16 cellular contexts compared by ENCODE assay signal in genomic region chr10:110576220-110576619, GRCh38. TPM values are rescaled to one million over a fixed set of nuclear protein-coding genes. Genes with fewer than 3 reads are reported as not detected.
DNase-seq lines count a peak whose midpoint lies in the region; ATAC-seq and TF ChIP-seq lines count a peak whose summit lies in the region.
"Had no signal": no experiment of that assay in that cellular context is flagged by ENCODE, and none has a peak within 500 bp of the region (broad histone marks: within the 10 kb centered on the region; RNA-seq: fewer than 3 reads in every experiment).

No MANE protein-coding gene starts in this region.

- POLR2A ChIA-PET in GM10248 (lab: Yijun Ruan, JAX) = no interaction called here

- no peak for DNase-seq in activated naive CD4-positive, alpha-beta T cell treated with anti-CD3 and anti-CD28 coated beads, Interleukin-2, amount 50 U/mL, for 72 hours (ENCODE audit: low spot score in 2 of 2)
- no peak for DNase-seq in activated naive CD4-positive, alpha-beta T cell treated with anti-CD3 and anti-CD28 coated beads, Interleukin-2, amount 10 ng/mL, durations not matched to agents 7 days and 5 days
- DNase-seq in T-helper 17 cell = no peak
- peak; percentile 90 for DNase-seq in fibroblast of mammary gland (ENCODE audit: low read depth)
- no peak for DNase-seq in stimulated activated effector memory CD8-positive, alpha-beta T cell treated with anti-CD3 and anti-CD28 coated beads, Interleukin-12 subunit alpha, Interleukin-12 subunit beta, amount 100 ng/mL, for 72 hours (ENCODE audit: low spot score in 2 of 2)
- no peak for DNase-seq in GM10248 (ENCODE audit: extremely low spot score)
- no peak for DNase-seq in tibial nerve (ENCODE audit: low spot score in 2 of 2)
- no peak for DNase-seq in DMS53 (lab: John Stamatoyannopoulos, UW)
- DNase-seq: activated CD8-positive, alpha-beta memory T cell treated with anti-CD3 and anti-CD28 coated beads, Interleukin-2, amount 10 ng/mL, durations not matched to agents 7 days and 5 days; DMS79; H9; NCI-H526 had no signal

- peaks cover 0 to 39% (median 13%) of the 10 kb centered on the region in 3 donors for H3K36me3 ChIP-seq in tibial nerve

- no peak for TF ChIP-seq CTCF in fibroblast of mammary gland (conservative IDR thresholded peaks at IDR 0.05; ENCODE audit: control insufficient read depth, insufficient read depth, low read depth, low read length)
- no peak for TF ChIP-seq CTCF in GM10248 (IDR thresholded peaks at IDR 0.05; ENCODE audit: control extremely low read depth, extremely low read depth, low read depth, missing control alignments)
- no peak for TF ChIP-seq CTCF in tibial nerve (IDR thresholded peaks at IDR 0.05)

- peaks cover 0 to 30% (median 6%) of the 10 kb centered on the region in 4 donors for H3K4me1 ChIP-seq in tibial nerve
- H3K4me1 ChIP-seq: parathyroid adenoma had no signal

- WGBS in tibial nerve, 2 donors = 54 to 57% methylated on average over 5 of the region's 5 CpGs

- no peaks in the 10 kb centered on the region for H3K9me3 ChIP-seq in T-helper 17 cell (ENCODE audit: control insufficient read depth, low read length, poor library complexity, severe bottlenecking)
- H3K9me3 ChIP-seq in tibial nerve = no peaks in the 10 kb centered on the region

- peaks cover 31% of the 10 kb centered on the region for H3K4me1 Mint-ChIP-seq in activated naive CD4-positive, alpha-beta T cell treated with anti-CD3 and anti-CD28 coated beads, Interleukin-2, amount 10 ng/mL, durations not matched to agents 7 days and 5 days
- H3K4me1 Mint-ChIP-seq in T-helper 17 cell = peaks cover 21% of the 10 kb centered on the region
- H3K4me1 Mint-ChIP-seq in stimulated activated effector memory CD8-positive, alpha-beta T cell treated with anti-CD3 and anti-CD28 coated beads, Interleukin-12 subunit alpha, Interleukin-12 subunit beta, amount 100 ng/mL, for 72 hours = peaks cover 35% of the 10 kb centered on the region

- peaks cover 6 to 20% of the 10 kb centered on the region in 2 donors for H3K36me3 Mint-ChIP-seq in activated naive CD4-positive, alpha-beta T cell treated with anti-CD3 and anti-CD28 coated beads, Interleukin-2, amount 50 U/mL, for 72 hours
- peaks cover 60% of the 10 kb centered on the region for H3K36me3 Mint-ChIP-seq in activated naive CD4-positive, alpha-beta T cell treated with anti-CD3 and anti-CD28 coated beads, Interleukin-2, amount 10 ng/mL, durations not matched to agents 7 days and 5 days
- H3K36me3 Mint-ChIP-seq in T-helper 17 cell (ENCODE audit: low read depth) = peaks cover 4% of the 10 kb centered on the region
- H3K36me3 Mint-ChIP-seq in stimulated activated effector memory CD8-positive, alpha-beta T cell treated with anti-CD3 and anti-CD28 coated beads, Interleukin-12 subunit alpha, Interleukin-12 subunit beta, amount 100 ng/mL, for 72 hours = peaks cover 94% of the 10 kb centered on the region

- no peak overlapping the region for H3K27ac Mint-ChIP-seq in activated naive CD4-positive, alpha-beta T cell treated with anti-CD3 and anti-CD28 coated beads, Interleukin-2, amount 50 U/mL, for 72 hours
- H3K27ac Mint-ChIP-seq in activated naive CD4-positive, alpha-beta T cell treated with anti-CD3 and anti-CD28 coated beads, Interleukin-2, amount 10 ng/mL, durations not matched to agents 7 days and 5 days = no peak overlapping the region
- H3K27ac Mint-ChIP-seq in T-helper 17 cell = peak overlapping the region; percentile 1
- no peak overlapping the region for H3K27ac Mint-ChIP-seq in stimulated activated effector memory CD8-positive, alpha-beta T cell treated with anti-CD3 and anti-CD28 coated beads, Interleukin-12 subunit alpha, Interleukin-12 subunit beta, amount 100 ng/mL, for 72 hours
- H3K27ac Mint-ChIP-seq: activated CD8-positive, alpha-beta memory T cell treated with anti-CD3 and anti-CD28 coated beads, Interleukin-2, amount 10 ng/mL, durations not matched to agents 7 days and 5 days; B cell; H9 had no signal

- no peaks in the 10 kb centered on the region for H3K27me3 Mint-ChIP-seq in activated naive CD4-positive, alpha-beta T cell treated with anti-CD3 and anti-CD28 coated beads, Interleukin-2, amount 10 ng/mL, durations not matched to agents 7 days and 5 days
- no peaks in the 10 kb centered on the region for H3K27me3 Mint-ChIP-seq in T-helper 17 cell
- H3K27me3 Mint-ChIP-seq: activated CD8-positive, alpha-beta memory T cell treated with anti-CD3 and anti-CD28 coated beads, Interleukin-2, amount 10 ng/mL, durations not matched to agents 7 days and 5 days; B cell had no signal

- H3K27ac ChIP-seq in tibial nerve = peak overlapping the region in 1 of 4 donors; percentile 41
- H3K27ac ChIP-seq: cardiac muscle cell, parathyroid adenoma had no signal

- no peaks in the 10 kb centered on the region for H3K9me3 Mint-ChIP-seq in activated naive CD4-positive, alpha-beta T cell treated with anti-CD3 and anti-CD28 coated beads, Interleukin-2, amount 50 U/mL, for 72 hours
- H3K9me3 Mint-ChIP-seq in activated naive CD4-positive, alpha-beta T cell treated with anti-CD3 and anti-CD28 coated beads, Interleukin-2, amount 10 ng/mL, durations not matched to agents 7 days and 5 days = no peaks in the 10 kb centered on the region
- no peaks in the 10 kb centered on the region for H3K9me3 Mint-ChIP-seq in stimulated activated effector memory CD8-positive, alpha-beta T cell treated with anti-CD3 and anti-CD28 coated beads, Interleukin-12 subunit alpha, Interleukin-12 subunit beta, amount 100 ng/mL, for 72 hours
- H3K9me3 Mint-ChIP-seq: H9 had no signal

- CTCF ChIA-PET in activated naive CD4-positive, alpha-beta T cell treated with anti-CD3 and anti-CD28 coated beads, Interleukin-2, amount 10 ng/mL, durations not matched to agents 7 days and 5 days (lab: Charles Lee) = no interaction called here
- CTCF ChIA-PET in GM10248 (lab: Yijun Ruan, JAX) = no interaction called here

- TF ChIP-seq POLR2A in tibial nerve (IDR thresholded peaks at IDR 0.05) = no peak

- ATAC-seq in activated naive CD4-positive, alpha-beta T cell treated with anti-CD3 and anti-CD28 coated beads, Interleukin-2, amount 50 U/mL, for 72 hours = peak; percentile 18 to 34
- ATAC-seq in T-helper 17 cell = no peak
- peak; percentile 40 for ATAC-seq in stimulated activated effector memory CD8-positive, alpha-beta T cell treated with anti-CD3 and anti-CD28 coated beads, Interleukin-12 subunit alpha, Interleukin-12 subunit beta, amount 100 ng/mL, for 72 hours
- ATAC-seq: activated CD8-positive, alpha-beta memory T cell treated with anti-CD3 and anti-CD28 coated beads, Interleukin-2, amount 10 ng/mL, durations not matched to agents 7 days and 5 days; Right ventricle myocardium inferior had no signal

- no peak overlapping the region for H3K4me3 ChIP-seq in fibroblast of mammary gland (ENCODE audit: control insufficient read depth, low read depth, low read length)
- no peak overlapping the region for H3K4me3 ChIP-seq in tibial nerve
- H3K4me3 ChIP-seq: cardiac muscle cell had no signal

- H3K27me3 ChIP-seq in tibial nerve = no peaks in the 10 kb centered on the region
- H3K27me3 ChIP-seq: cardiac muscle cell had no signal

- TF ChIP-seq EP300 in tibial nerve (IDR thresholded peaks at IDR 0.05) = no peak

- H3K4me3 Mint-ChIP-seq in activated naive CD4-positive, alpha-beta T cell treated with anti-CD3 and anti-CD28 coated beads, Interleukin-2, amount 10 ng/mL, durations not matched to agents 7 days and 5 days = no peak overlapping the region
- no peak overlapping the region for H3K4me3 Mint-ChIP-seq in T-helper 17 cell
- H3K4me3 Mint-ChIP-seq in stimulated activated effector memory CD8-positive, alpha-beta T cell treated with anti-CD3 and anti-CD28 coated beads, Interleukin-12 subunit alpha, Interleukin-12 subunit beta, amount 100 ng/mL, for 72 hours = no peak overlapping the region
- H3K4me3 Mint-ChIP-seq: activated CD8-positive, alpha-beta memory T cell treated with anti-CD3 and anti-CD28 coated beads, Interleukin-2, amount 10 ng/mL, durations not matched to agents 7 days and 5 days; B cell; H9 had no signal

RNA-seq across cellular contexts. Expression of gene SMC3, which starts 8.7 kb away (rescaled TPM):
- 100 to 1,000 TPM in 1 of 2 donors, 10 to 100 TPM in 1; 70.7 to 110 TPM for total RNA-seq in activated naive CD4-positive, alpha-beta T cell treated with anti-CD3 and anti-CD28 coated beads, Interleukin-2, amount 50 U/mL, for 72 hours
- total RNA-seq in T-helper 17 cell (10 to 100 TPM; 31.6 to 35.9 TPM), tibial nerve (10 to 100 TPM; 31.0 to 41.4 (median 33.4) TPM)
